In the genomic region with DNA sequence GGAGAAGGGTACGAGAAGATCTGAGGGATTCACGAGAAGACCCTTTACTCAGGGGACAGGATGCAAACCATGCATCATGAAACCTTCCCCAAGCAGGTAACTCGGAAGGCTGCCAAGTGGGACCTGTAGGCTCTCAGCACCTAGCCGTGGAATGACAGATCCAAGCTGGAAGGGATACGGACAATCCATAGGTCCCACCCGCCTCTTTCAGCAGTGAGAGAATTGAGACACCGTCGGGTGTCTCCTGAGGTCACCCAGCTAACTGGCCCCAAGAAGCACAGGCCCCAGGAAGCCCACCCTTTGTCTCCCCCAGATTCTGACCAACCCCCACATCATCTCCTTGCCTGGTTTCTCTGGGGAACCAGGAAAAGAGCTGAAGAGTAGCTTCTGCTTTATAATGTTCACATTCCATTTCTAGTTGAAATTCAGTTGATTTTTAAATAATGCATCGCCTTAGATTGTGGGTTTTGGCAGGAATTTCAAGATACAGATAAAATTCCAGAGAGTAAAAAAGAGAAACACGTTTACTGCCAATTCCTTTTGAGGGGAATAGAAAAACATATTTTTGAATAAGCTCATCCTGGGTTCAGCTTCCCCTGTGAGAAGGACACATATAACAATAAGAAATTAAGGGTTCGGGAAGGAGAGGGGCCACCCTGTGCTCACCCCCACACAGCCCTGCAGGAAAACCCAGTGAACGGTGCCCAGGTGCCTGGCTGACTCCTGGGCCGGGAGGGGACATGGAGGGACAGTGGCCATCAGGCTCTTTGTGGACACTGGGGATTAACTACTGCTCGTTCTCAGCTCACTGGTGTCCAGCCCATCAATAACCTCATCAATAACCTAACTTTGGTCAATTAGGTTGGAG, we compare ENCODE assay signal across 1 cellular context.
TF ChIP-seq lines count a peak whose summit lies in the region.

No MANE protein-coding gene starts in this region.

TF ChIP-seq in WTC11, 78 proteins besides CTCF, POLR2A, EP300 and RAD21 (continued from another document):
- TF ChIP-seq, protein P1, sequence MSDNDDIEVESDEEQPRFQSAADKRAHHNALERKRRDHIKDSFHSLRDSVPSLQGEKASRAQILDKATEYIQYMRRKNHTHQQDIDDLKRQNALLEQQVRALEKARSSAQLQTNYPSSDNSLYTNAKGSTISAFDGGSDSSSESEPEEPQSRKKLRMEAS (CRISPR knock-in tag; IDR thresholded peaks at IDR 0.05), result no peak
- TF ChIP-seq, protein P2, sequence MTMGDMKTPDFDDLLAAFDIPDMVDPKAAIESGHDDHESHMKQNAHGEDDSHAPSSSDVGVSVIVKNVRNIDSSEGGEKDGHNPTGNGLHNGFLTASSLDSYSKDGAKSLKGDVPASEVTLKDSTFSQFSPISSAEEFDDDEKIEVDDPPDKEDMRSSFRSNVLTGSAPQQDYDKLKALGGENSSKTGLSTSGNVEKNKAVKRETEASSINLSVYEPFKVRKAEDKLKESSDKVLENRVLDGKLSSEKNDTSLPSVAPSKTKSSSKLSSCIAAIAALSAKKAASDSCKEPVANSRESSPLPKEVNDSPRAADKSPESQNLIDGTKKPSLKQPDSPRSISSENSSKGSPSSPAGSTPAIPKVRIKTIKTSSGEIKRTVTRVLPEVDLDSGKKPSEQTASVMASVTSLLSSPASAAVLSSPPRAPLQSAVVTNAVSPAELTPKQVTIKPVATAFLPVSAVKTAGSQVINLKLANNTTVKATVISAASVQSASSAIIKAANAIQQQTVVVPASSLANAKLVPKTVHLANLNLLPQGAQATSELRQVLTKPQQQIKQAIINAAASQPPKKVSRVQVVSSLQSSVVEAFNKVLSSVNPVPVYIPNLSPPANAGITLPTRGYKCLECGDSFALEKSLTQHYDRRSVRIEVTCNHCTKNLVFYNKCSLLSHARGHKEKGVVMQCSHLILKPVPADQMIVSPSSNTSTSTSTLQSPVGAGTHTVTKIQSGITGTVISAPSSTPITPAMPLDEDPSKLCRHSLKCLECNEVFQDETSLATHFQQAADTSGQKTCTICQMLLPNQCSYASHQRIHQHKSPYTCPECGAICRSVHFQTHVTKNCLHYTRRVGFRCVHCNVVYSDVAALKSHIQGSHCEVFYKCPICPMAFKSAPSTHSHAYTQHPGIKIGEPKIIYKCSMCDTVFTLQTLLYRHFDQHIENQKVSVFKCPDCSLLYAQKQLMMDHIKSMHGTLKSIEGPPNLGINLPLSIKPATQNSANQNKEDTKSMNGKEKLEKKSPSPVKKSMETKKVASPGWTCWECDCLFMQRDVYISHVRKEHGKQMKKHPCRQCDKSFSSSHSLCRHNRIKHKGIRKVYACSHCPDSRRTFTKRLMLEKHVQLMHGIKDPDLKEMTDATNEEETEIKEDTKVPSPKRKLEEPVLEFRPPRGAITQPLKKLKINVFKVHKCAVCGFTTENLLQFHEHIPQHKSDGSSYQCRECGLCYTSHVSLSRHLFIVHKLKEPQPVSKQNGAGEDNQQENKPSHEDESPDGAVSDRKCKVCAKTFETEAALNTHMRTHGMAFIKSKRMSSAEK (CRISPR knock-in tag; IDR thresholded peaks at IDR 0.05; ENCODE audit: borderline replicate concordance), result no peak
TF ChIP-seq in WTC11: peak in this region for 0.
